ENCODE assay signal across 1 cellular context in the genomic region with DNA sequence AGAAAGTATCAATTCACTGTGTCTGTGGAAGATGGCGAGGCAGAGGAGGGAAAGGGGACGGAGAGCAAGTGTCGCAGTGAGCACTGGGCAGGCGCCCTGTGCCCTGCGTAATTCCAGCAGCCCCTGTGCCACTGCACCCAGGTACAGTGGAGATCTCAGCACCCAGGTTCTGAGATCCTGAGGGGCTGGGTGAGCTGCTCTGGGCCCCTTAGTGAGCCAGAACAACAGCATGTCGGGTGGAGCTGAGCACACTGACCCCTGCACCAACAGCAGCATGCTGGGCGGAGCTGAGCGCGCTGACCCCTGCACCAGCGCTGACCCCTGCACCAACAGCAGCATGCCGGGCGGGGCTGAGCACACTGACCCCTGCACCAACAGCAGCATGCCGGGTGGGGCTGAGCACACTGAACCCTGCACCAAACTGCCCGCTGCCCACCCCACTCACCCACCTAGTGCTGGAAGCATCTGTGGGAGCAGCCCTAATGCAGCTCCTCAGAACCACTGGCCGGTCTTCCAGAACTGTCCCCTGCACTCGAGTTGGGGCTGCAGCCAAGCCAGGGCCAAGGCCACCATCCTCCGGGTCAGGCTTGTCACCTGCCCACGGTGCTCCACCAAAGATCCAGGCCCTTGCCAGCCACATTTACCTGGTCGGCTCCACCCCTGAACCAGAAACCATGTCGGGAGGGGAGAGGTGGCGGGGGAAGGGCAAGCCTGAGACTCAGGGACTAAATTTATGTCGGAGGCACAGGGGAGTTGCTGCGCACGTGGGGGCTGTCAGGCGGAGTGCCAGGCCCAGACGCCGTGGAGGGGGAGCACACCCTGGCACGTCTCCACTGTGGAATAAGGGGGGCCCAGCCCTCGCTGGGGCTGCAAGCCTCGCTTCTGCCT.
A peak's percentile ranks its signal among the peaks of the same experiment; 100 is the strongest.
TF ChIP-seq lines count a peak whose summit lies in the region.

No MANE protein-coding gene starts in this region.

TF ChIP-seq in HepG2, 621 proteins besides CTCF, POLR2A, EP300 and RAD21 (continued from another document and continues in another):
- TF ChIP-seq ATF2 (CRISPR knock-in tag; IDR thresholded peaks at IDR 0.05) (peak; percentile 50; the same call in 1 of the 2 replicates), ZNF746 (CRISPR knock-in tag; IDR thresholded peaks at IDR 0.05) (peak; percentile 53; the same call in 1 of the 2 replicates), ZBTB38 (CRISPR knock-in tag; IDR thresholded peaks at IDR 0.05) (0 out of 2 replicates have a peak, but pooled peaks have one; percentile 72), HNF4G (IDR thresholded peaks at IDR 0.05; ENCODE audit: borderline replicate concordance, low read depth, low read length) (peak; percentile 90), HNF4G (CRISPR knock-in tag; IDR thresholded peaks at IDR 0.05; ENCODE audit: borderline replicate concordance, low read depth) (peak; percentile 81), TERF1 (CRISPR knock-in tag; IDR thresholded peaks at IDR 0.05) (no peak), ZMAT5 (CRISPR knock-in tag; IDR thresholded peaks at IDR 0.05; ENCODE audit: borderline replicate concordance, low read depth) (no peak), ZNF749 (CRISPR knock-in tag; IDR thresholded peaks at IDR 0.05; ENCODE audit: borderline replicate concordance) (no peak), KDM1A (CRISPR knock-in tag; IDR thresholded peaks at IDR 0.05) (no peak), ZBTB20 (CRISPR knock-in tag; IDR thresholded peaks at IDR 0.05; ENCODE audit: borderline replicate concordance, low read depth) (no peak), HNF4A (CRISPR knock-in tag; IDR thresholded peaks at IDR 0.05) (peak; percentile 91), NR2F1 (CRISPR knock-in tag; IDR thresholded peaks at IDR 0.05) (peak in 1 of 2 experiments; percentile 54; a peak in 1 of 4 replicates), CREB3 (CRISPR knock-in tag; IDR thresholded peaks at IDR 0.05) (no peak), PCBP1 (IDR thresholded peaks at IDR 0.05; ENCODE audit: borderline replicate concordance, low read depth, low read length) (no peak), ZNF138 (CRISPR knock-in tag; IDR thresholded peaks at IDR 0.05; ENCODE audit: low read depth) (no peak), ZNF350 (CRISPR knock-in tag; IDR thresholded peaks at IDR 0.05; ENCODE audit: borderline replicate concordance, low read depth) (peak; percentile 25; the same call in 1 of the 2 replicates), ZNF720 (CRISPR knock-in tag; IDR thresholded peaks at IDR 0.05) (no peak), KAT2B (IDR thresholded peaks at IDR 0.05; ENCODE audit: borderline replicate concordance, low read depth, low read length) (no peak), ZNF768 (CRISPR knock-in tag; IDR thresholded peaks at IDR 0.05) (no peak), NCOA2 (CRISPR knock-in tag; IDR thresholded peaks at IDR 0.05) (peak; percentile 50; the same call in 1 of the 2 replicates), ISX (CRISPR knock-in tag; conservative IDR thresholded peaks at IDR 0.05) (no peak), ZC3H13 (CRISPR knock-in tag; IDR thresholded peaks at IDR 0.05) (0 out of 2 replicates have a peak, but pooled peaks have one; percentile 53), TRIM24 (CRISPR knock-in tag; IDR thresholded peaks at IDR 0.05) (0 out of 2 replicates have a peak, but pooled peaks have one; percentile 45), MTF2 (CRISPR knock-in tag; IDR thresholded peaks at IDR 0.05; ENCODE audit: borderline replicate concordance) (no peak), FOXA3 (CRISPR knock-in tag; IDR thresholded peaks at IDR 0.05) (peak; percentile 47), ZFYVE20 (CRISPR knock-in tag; IDR thresholded peaks at IDR 0.05; ENCODE audit: borderline replicate concordance, low read depth) (no peak), POLR2AphosphoS2 (IDR thresholded peaks at IDR 0.05; ENCODE audit: low read depth, low read length) (no peak), SMAD1 (CRISPR knock-in tag; IDR thresholded peaks at IDR 0.05; ENCODE audit: borderline replicate concordance, low read depth) (no peak), HCFC1 (IDR thresholded peaks at IDR 0.05; ENCODE audit: low read depth, low read length) (no peak), ZNF607 (CRISPR knock-in tag; IDR thresholded peaks at IDR 0.05; ENCODE audit: borderline replicate concordance) (peak; percentile 75), ZFP41 (CRISPR knock-in tag; IDR thresholded peaks at IDR 0.05; ENCODE audit: borderline replicate concordance) (no peak), MTA1 (CRISPR knock-in tag; IDR thresholded peaks at IDR 0.05; ENCODE audit: borderline replicate concordance) (peak; percentile 82; the same call in 1 of the 2 replicates), ZNF841 (CRISPR knock-in tag; IDR thresholded peaks at IDR 0.05; ENCODE audit: borderline replicate concordance) (no peak), MTERF4 (CRISPR knock-in tag; IDR thresholded peaks at IDR 0.05) (no peak)
- TF ChIP-seq, protein P1, sequence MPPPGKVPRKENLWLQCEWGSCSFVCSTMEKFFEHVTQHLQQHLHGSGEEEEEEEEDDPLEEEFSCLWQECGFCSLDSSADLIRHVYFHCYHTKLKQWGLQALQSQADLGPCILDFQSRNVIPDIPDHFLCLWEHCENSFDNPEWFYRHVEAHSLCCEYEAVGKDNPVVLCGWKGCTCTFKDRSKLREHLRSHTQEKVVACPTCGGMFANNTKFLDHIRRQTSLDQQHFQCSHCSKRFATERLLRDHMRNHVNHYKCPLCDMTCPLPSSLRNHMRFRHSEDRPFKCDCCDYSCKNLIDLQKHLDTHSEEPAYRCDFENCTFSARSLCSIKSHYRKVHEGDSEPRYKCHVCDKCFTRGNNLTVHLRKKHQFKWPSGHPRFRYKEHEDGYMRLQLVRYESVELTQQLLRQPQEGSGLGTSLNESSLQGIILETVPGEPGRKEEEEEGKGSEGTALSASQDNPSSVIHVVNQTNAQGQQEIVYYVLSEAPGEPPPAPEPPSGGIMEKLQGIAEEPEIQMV (CRISPR knock-in tag; IDR thresholded peaks at IDR 0.05; ENCODE audit: low read depth) = 0 out of 2 replicates have a peak, but pooled peaks have one; percentile 42
- TF ChIP-seq, protein P2, sequence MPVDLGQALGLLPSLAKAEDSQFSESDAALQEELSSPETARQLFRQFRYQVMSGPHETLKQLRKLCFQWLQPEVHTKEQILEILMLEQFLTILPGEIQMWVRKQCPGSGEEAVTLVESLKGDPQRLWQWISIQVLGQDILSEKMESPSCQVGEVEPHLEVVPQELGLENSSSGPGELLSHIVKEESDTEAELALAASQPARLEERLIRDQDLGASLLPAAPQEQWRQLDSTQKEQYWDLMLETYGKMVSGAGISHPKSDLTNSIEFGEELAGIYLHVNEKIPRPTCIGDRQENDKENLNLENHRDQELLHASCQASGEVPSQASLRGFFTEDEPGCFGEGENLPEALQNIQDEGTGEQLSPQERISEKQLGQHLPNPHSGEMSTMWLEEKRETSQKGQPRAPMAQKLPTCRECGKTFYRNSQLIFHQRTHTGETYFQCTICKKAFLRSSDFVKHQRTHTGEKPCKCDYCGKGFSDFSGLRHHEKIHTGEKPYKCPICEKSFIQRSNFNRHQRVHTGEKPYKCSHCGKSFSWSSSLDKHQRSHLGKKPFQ (CRISPR knock-in tag; IDR thresholded peaks at IDR 0.05; ENCODE audit: insufficient replicate concordance) = no peak
- TF ChIP-seq, protein P3, sequence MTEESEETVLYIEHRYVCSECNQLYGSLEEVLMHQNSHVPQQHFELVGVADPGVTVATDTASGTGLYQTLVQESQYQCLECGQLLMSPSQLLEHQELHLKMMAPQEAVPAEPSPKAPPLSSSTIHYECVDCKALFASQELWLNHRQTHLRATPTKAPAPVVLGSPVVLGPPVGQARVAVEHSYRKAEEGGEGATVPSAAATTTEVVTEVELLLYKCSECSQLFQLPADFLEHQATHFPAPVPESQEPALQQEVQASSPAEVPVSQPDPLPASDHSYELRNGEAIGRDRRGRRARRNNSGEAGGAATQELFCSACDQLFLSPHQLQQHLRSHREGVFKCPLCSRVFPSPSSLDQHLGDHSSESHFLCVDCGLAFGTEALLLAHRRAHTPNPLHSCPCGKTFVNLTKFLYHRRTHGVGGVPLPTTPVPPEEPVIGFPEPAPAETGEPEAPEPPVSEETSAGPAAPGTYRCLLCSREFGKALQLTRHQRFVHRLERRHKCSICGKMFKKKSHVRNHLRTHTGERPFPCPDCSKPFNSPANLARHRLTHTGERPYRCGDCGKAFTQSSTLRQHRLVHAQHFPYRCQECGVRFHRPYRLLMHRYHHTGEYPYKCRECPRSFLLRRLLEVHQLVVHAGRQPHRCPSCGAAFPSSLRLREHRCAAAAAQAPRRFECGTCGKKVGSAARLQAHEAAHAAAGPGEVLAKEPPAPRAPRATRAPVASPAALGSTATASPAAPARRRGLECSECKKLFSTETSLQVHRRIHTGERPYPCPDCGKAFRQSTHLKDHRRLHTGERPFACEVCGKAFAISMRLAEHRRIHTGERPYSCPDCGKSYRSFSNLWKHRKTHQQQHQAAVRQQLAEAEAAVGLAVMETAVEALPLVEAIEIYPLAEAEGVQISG (CRISPR knock-in tag; IDR thresholded peaks at IDR 0.05) = 0 out of 2 replicates have a peak, but pooled peaks have one; percentile 39
- TF ChIP-seq, protein P4, sequence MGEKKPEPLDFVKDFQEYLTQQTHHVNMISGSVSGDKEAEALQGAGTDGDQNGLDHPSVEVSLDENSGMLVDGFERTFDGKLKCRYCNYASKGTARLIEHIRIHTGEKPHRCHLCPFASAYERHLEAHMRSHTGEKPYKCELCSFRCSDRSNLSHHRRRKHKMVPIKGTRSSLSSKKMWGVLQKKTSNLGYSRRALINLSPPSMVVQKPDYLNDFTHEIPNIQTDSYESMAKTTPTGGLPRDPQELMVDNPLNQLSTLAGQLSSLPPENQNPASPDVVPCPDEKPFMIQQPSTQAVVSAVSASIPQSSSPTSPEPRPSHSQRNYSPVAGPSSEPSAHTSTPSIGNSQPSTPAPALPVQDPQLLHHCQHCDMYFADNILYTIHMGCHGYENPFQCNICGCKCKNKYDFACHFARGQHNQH (CRISPR knock-in tag; IDR thresholded peaks at IDR 0.05) = no peak
